3 cellular contexts compared by ENCODE assay signal in genomic region chrX:20267599-20267923, GRCh38.
TF ChIP-seq lines count a peak whose summit lies in the region.

No MANE protein-coding gene starts in this region.

TF ChIP-seq in SK-N-SH, 30 proteins besides CTCF, POLR2A, EP300 and RAD21:
- TF ChIP-seq PBX3 (IDR thresholded peaks at IDR 0.05) (no peak), RFX5 (IDR thresholded peaks at IDR 0.05; ENCODE audit: low read length) (no peak), NRF1 (IDR thresholded peaks at IDR 0.05; ENCODE audit: low read depth, low read length) (no peak), ZBTB33 (IDR thresholded peaks at IDR 0.05; ENCODE audit: borderline replicate concordance, low read depth) (no peak), RCOR1 (IDR thresholded peaks at IDR 0.05; ENCODE audit: low read length) (no peak)

TF ChIP-seq in SK-N-SH treated with all-trans-retinoic acid at 6 μM for 48 hours, 23 proteins besides CTCF, POLR2A, EP300 and RAD21 (continued from another document):
- TF ChIP-seq POU6F1 (CRISPR knock-in tag; IDR thresholded peaks at IDR 0.05; ENCODE audit: borderline replicate concordance, low read depth) (no peak), ZFP30 (CRISPR knock-in tag; IDR thresholded peaks at IDR 0.05) (no peak)

TF ChIP-seq in HepG2, 621 proteins besides CTCF, POLR2A, EP300 and RAD21 (continued from another document):
- TF ChIP-seq ZNF362 (CRISPR knock-in tag; IDR thresholded peaks at IDR 0.05; ENCODE audit: borderline replicate concordance) (no peak), ONECUT2 (CRISPR knock-in tag; IDR thresholded peaks at IDR 0.05) (no peak), GLMP (CRISPR knock-in tag; IDR thresholded peaks at IDR 0.05; ENCODE audit: borderline replicate concordance) (no peak), HOXA3 (CRISPR knock-in tag; IDR thresholded peaks at IDR 0.05) (no peak), ZBTB7B (CRISPR knock-in tag; IDR thresholded peaks at IDR 0.05) (no peak), ZSCAN20 (CRISPR knock-in tag; IDR thresholded peaks at IDR 0.05; ENCODE audit: borderline replicate concordance) (no peak), REL (CRISPR knock-in tag; conservative IDR thresholded peaks at IDR 0.05) (no peak), ZNF549 (CRISPR knock-in tag; IDR thresholded peaks at IDR 0.05) (no peak), NCOA5 (CRISPR knock-in tag; IDR thresholded peaks at IDR 0.05) (no peak), ZMYM4 (CRISPR knock-in tag; IDR thresholded peaks at IDR 0.05) (no peak), ZNF776 (CRISPR knock-in tag; IDR thresholded peaks at IDR 0.05) (no peak), AKNA (CRISPR knock-in tag; IDR thresholded peaks at IDR 0.05; ENCODE audit: borderline replicate concordance) (no peak), ZBTB38 (CRISPR knock-in tag; IDR thresholded peaks at IDR 0.05) (no peak), GTF3A (CRISPR knock-in tag; conservative IDR thresholded peaks at IDR 0.05) (no peak), ZNF609 (CRISPR knock-in tag; IDR thresholded peaks at IDR 0.05; ENCODE audit: borderline replicate concordance) (no peak), NFIC (IDR thresholded peaks at IDR 0.05; ENCODE audit: low read length) (no peak), RERE (CRISPR knock-in tag; IDR thresholded peaks at IDR 0.05; ENCODE audit: low read depth) (no peak), POLR2AphosphoS5 (IDR thresholded peaks at IDR 0.05; ENCODE audit: low read depth, low read length) (no peak), TFE3 (CRISPR knock-in tag; IDR thresholded peaks at IDR 0.05) (no peak)
